In the genomic region with DNA sequence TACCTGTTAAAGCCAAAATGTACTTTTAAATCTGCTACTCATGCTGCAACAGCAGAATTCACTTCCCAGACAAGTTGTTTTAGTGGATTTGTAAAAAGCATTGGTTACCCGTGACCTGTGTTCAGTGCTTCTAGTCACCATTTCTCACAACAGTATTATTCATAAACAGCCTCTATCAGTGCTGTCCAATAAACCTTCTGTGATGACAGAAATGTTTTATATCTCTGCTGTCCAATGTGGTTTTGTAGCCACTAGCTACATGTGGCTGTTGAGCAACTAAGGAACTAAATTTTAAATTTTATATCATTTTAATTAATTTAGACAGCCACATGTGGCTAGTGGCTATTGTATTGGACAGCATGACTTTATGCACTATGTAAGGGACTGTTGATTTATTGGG, we compare ENCODE assay signal across 25 cellular contexts. TPM values are rescaled to one million over a fixed set of nuclear protein-coding genes. Genes with fewer than 3 reads are reported as not detected.
A peak's percentile ranks its signal among the peaks of the same experiment; 100 is the strongest.
DNase-seq lines count a peak whose midpoint lies in the region; ATAC-seq and TF ChIP-seq lines count a peak whose summit lies in the region.
"Had no signal": no experiment of that assay in that cellular context is flagged by ENCODE, and none has a peak within 500 bp of the region (broad histone marks: within the 10 kb centered on the region; RNA-seq: fewer than 3 reads in every experiment).

No MANE protein-coding gene starts in this region.

- H3K9me3 Mint-ChIP-seq in CD14-positive monocyte (no peaks in the 10 kb centered on the region), endodermal cell (no peaks in the 10 kb centered on the region)
- H3K9me3 Mint-ChIP-seq: activated CD4-positive, alpha-beta memory T cell treated with anti-CD3 and anti-CD28 coated beads, Interleukin-2, amount 10 ng/mL, durations not matched to agents 7 days and 5 days; activated naive CD4-positive, alpha-beta T cell treated with anti-CD3 and anti-CD28 coated beads, Interleukin-2, amount 50 U/mL, for 24 hours; activated T-helper 17 cell treated with anti-CD3 and anti-CD28 coated beads, Interleukin-2, amount 50 U/mL, for 72 hours had no signal

- H3K36me3 Mint-ChIP-seq in CD14-positive monocyte, result peaks cover 73 to 84% of the 10 kb centered on the region in 2 donors
- H3K36me3 Mint-ChIP-seq in T-helper 17 cell (ENCODE audit: low read depth), result peaks cover 9% of the 10 kb centered on the region
- peaks cover 7% of the 10 kb centered on the region for H3K36me3 Mint-ChIP-seq in endodermal cell (ENCODE audit: low read depth)

- H3K4me3 Mint-ChIP-seq in CD14-positive monocyte, result no peak overlapping the region
- no peak overlapping the region for H3K4me3 Mint-ChIP-seq in T-helper 17 cell
- no peak overlapping the region for H3K4me3 Mint-ChIP-seq in endodermal cell
- H3K4me3 Mint-ChIP-seq: activated CD4-positive, alpha-beta memory T cell treated with anti-CD3 and anti-CD28 coated beads, Interleukin-2, amount 10 ng/mL, durations not matched to agents 7 days and 5 days; activated naive CD4-positive, alpha-beta T cell treated with anti-CD3 and anti-CD28 coated beads, Interleukin-2, amount 50 U/mL, for 24 hours; activated T-helper 17 cell treated with anti-CD3 and anti-CD28 coated beads, Interleukin-2, amount 50 U/mL, for 72 hours had no signal

- no peak overlapping the region for H3K4me3 ChIP-seq in left lung
- no peak overlapping the region for H3K4me3 ChIP-seq in sigmoid colon
- H3K4me3 ChIP-seq in endodermal cell (ENCODE audit: low read length), result no peak overlapping the region
- H3K4me3 ChIP-seq: cardiac muscle cell, coronary artery, esophagus squamous epithelium, skin epidermis had no signal

- intact Hi-C loops in CD14-positive monocyte (cut with micrococcal nuclease) (loop anchor here in 1 of 2 donors (2.0 kb wide), 1 partner anchor 14 kb away; no protein-coding TSS in a partner anchor), left lung (cut with DNase I) (no loop called here), sigmoid colon (cut with DNase I) (no loop called here)

- H3K9me3 ChIP-seq in T-helper 17 cell (ENCODE audit: control insufficient read depth, low read length, poor library complexity, severe bottlenecking) (no peaks in the 10 kb centered on the region), left lung (no peaks in the 10 kb centered on the region), sigmoid colon (no peaks in the 10 kb centered on the region), endodermal cell (ENCODE audit: control insufficient read depth, low read length) (no peaks in the 10 kb centered on the region)
- H3K9me3 ChIP-seq: esophagus squamous epithelium had no signal

- no peak for DNase-seq in CD14-positive monocyte (ENCODE audit: low spot score)
- no peak for DNase-seq in T-helper 17 cell
- no peak for DNase-seq in left lung
- DNase-seq in sigmoid colon, result no peak
- no peak for DNase-seq in endodermal cell
- no peak for DNase-seq in SK-N-DZ (ENCODE audit: low spot score)
- no peak for DNase-seq in NCI-H2029 (lab: John Stamatoyannopoulos, UW)
- DNase-seq: ACHN; activated CD4-positive, alpha-beta memory T cell treated with anti-CD3 and anti-CD28 coated beads, Interleukin-2, amount 10 ng/mL, durations not matched to agents 7 days and 5 days; esophagus squamous epithelium; HCEC 1CT; NCI-H1436; NCI-H2107; NCI-H446; NCI-H774; stimulated activated CD4-positive, alpha-beta T cell treated with anti-CD3 and anti-CD28 coated beads, Interleukin-1b, Interleukin-23, amount 100 ng/mL, for 48 hours; trophoblast cell had no signal

- H3K27me3 Mint-ChIP-seq in CD14-positive monocyte (ENCODE audit: low read depth in 3 of 3), result no peaks in the 10 kb centered on the region
- H3K27me3 Mint-ChIP-seq in T-helper 17 cell, result no peaks in the 10 kb centered on the region
- peaks cover 4% of the 10 kb centered on the region for H3K27me3 Mint-ChIP-seq in endodermal cell (ENCODE audit: insufficient read depth)
- H3K27me3 Mint-ChIP-seq: activated CD4-positive, alpha-beta memory T cell treated with anti-CD3 and anti-CD28 coated beads, Interleukin-2, amount 10 ng/mL, durations not matched to agents 7 days and 5 days; activated naive CD4-positive, alpha-beta T cell treated with anti-CD3 and anti-CD28 coated beads, Interleukin-2, amount 50 U/mL, for 24 hours; activated T-helper 17 cell treated with anti-CD3 and anti-CD28 coated beads, Interleukin-2, amount 50 U/mL, for 72 hours; progenitor cell of endocrine pancreas had no signal

- peak overlapping the region; percentile 10 to 66 for H3K27ac ChIP-seq in left lung
- H3K27ac ChIP-seq in sigmoid colon, result peak overlapping the region; percentile 15 to 59 (median 56)
- H3K27ac ChIP-seq in endodermal cell (ENCODE audit: low read depth, low read length), result no peak overlapping the region
- H3K27ac ChIP-seq: cardiac muscle cell had no signal

- H3K27ac Mint-ChIP-seq in CD14-positive monocyte (peak overlapping the region in 5 of 7 donors; percentile 61 to 89 (median 70)), T-helper 17 cell (peak overlapping the region; percentile 43), endodermal cell (no peak overlapping the region)
- H3K27ac Mint-ChIP-seq: activated naive CD4-positive, alpha-beta T cell treated with anti-CD3 and anti-CD28 coated beads, Interleukin-2, amount 50 U/mL, for 24 hours; progenitor cell of endocrine pancreas had no signal

- H3K36me3 ChIP-seq in left lung, result peaks cover 0 to 47% of the 10 kb centered on the region in 2 donors
- peaks cover 4 to 51% (median 11%) of the 10 kb centered on the region in 4 donors for H3K36me3 ChIP-seq in sigmoid colon
- peaks cover 25% of the 10 kb centered on the region for H3K36me3 ChIP-seq in endodermal cell (ENCODE audit: control insufficient read depth, insufficient read depth, low read length)
- H3K36me3 ChIP-seq: cardiac muscle cell had no signal

- no peaks in the 10 kb centered on the region for H3K27me3 ChIP-seq in left lung
- no peaks in the 10 kb centered on the region for H3K27me3 ChIP-seq in sigmoid colon
- H3K27me3 ChIP-seq in endodermal cell (ENCODE audit: control insufficient read depth, insufficient read depth, low read length, poor library complexity, severe bottlenecking), result peaks cover 22% of the 10 kb centered on the region
- H3K27me3 ChIP-seq: cardiac muscle cell, esophagus squamous epithelium had no signal

- TF ChIP-seq EP300 in sigmoid colon (IDR thresholded peaks at IDR 0.05), result no peak

- H3K4me1 ChIP-seq in left lung (peaks cover 16 to 66% of the 10 kb centered on the region in 2 donors), sigmoid colon (peaks cover 0 to 77% (median 62%) of the 10 kb centered on the region in 4 donors), endodermal cell (ENCODE audit: control insufficient read depth, insufficient read depth, low read length) (peaks cover 22% of the 10 kb centered on the region)

- no peak for TF ChIP-seq POLR2A in sigmoid colon (IDR thresholded peaks at IDR 0.05)

- H3K4me1 Mint-ChIP-seq in CD14-positive monocyte (peaks cover 70% of the 10 kb centered on the region), T-helper 17 cell (peaks cover 45% of the 10 kb centered on the region), endodermal cell (peaks cover 52% of the 10 kb centered on the region)

- no peak for ATAC-seq in T-helper 17 cell
- ATAC-seq in left lung, result no peak
- ATAC-seq in HG03045 (IDR thresholded peaks at IDR 0.05; ENCODE audit: unreplicated experiment), result no peak
- ATAC-seq: activated CD4-positive, CD25-positive, alpha-beta regulatory T cell treated with anti-CD3 and anti-CD28 coated beads, Interleukin-2, amount 50 U/mL, for 24 hours; activated T-helper 17 cell treated with anti-CD3 and anti-CD28 coated beads, Interleukin-2, amount 50 U/mL, for 72 hours had no signal

- 91 to 97% methylated on average over 1 of the region's 1 CpG for WGBS in sigmoid colon, 2 donors
- WGBS in endodermal cell (ENCODE audit: insufficient coverage in 1 of 2, insufficient read length in 1 of 2), 2 experiments, result 100% methylated on average over 1 of the region's 1 CpG

- TF ChIP-seq CTCF in CD14-positive monocyte (IDR thresholded peaks at IDR 0.05) (no peak), left lung (IDR thresholded peaks at IDR 0.05) (no peak), sigmoid colon (IDR thresholded peaks at IDR 0.05) (no peak), endodermal cell (conservative IDR thresholded peaks at IDR 0.05) (no peak)

- H3K9ac ChIP-seq in endodermal cell (ENCODE audit: extremely low read depth, low read length, poor library complexity, severe bottlenecking), result no peak overlapping the region

RNA-seq across cellular contexts. Expression of a gene that starts 12.6 kb away (rescaled TPM):
- polyA plus RNA-seq in CD14-positive monocyte, result 10 to 100 TPM; 52.2 to 63.6 TPM
- total RNA-seq in T-helper 17 cell, result 10 to 100 TPM; 74.1 to 85.0 TPM
- total RNA-seq in left lung, result 10 to 100 TPM; 44.2 to 58.3 TPM
- 10 to 100 TPM; 51.5 to 68.7 (median 59.8) TPM for total RNA-seq in sigmoid colon
- polyA plus RNA-seq in sigmoid colon, result 10 to 100 TPM in 1 of 3 donors, 1 to 10 TPM in 2; 4.4 to 18.8 (median 8.4) TPM
- 10 to 100 TPM; 19.9 to 23.3 TPM for total RNA-seq in endodermal cell
- 16.3 TPM for polyA plus RNA-seq in endodermal cell (2013, experiment 1 of 2)
- 18.4 TPM for polyA plus RNA-seq in endodermal cell (2013, experiment 2 of 2)
- polyA plus RNA-seq in SK-N-DZ (2014; cell fraction: cytosol; rRNA removed), result 26.6 and 28.1 TPM in 2 replicates
- 41.0 and 61.6 TPM in 2 replicates for polyA plus RNA-seq in SK-N-DZ (2014; cell fraction: nucleus; rRNA removed)

RNA-seq across cellular contexts. Expression of a gene that starts 34.1 kb away (rescaled TPM):
- 10 to 100 TPM in 1 of 2 donors, 1 to 10 TPM in 1; 9.5 to 12.5 TPM for polyA plus RNA-seq in CD14-positive monocyte
- total RNA-seq in T-helper 17 cell, result 10 to 100 TPM; 11.0 to 11.8 TPM
- total RNA-seq in left lung, result 10 to 100 TPM; 18.2 to 18.5 TPM
- total RNA-seq in sigmoid colon, result 10 to 100 TPM; 11.2 to 19.9 (median 14.3) TPM
- polyA plus RNA-seq in sigmoid colon, result 10 to 100 TPM; 28.1 to 50.9 (median 34.2) TPM
- 10 to 100 TPM; 19.6 to 20.3 TPM for total RNA-seq in endodermal cell
- polyA plus RNA-seq in endodermal cell (2013, experiment 1 of 2), result 17.6 TPM
- 21.2 TPM for polyA plus RNA-seq in endodermal cell (2013, experiment 2 of 2)
- polyA plus RNA-seq in SK-N-DZ (2014; cell fraction: cytosol; rRNA removed), result 21.5 and 26.4 TPM in 2 replicates
- polyA plus RNA-seq in SK-N-DZ (2014; cell fraction: nucleus; rRNA removed), result 13.9 and 21.1 TPM in 2 replicates
